ENCODE assay signal across 24 cellular contexts in genomic region chr9:15901572-15901971, GRCh38.
"Had no signal": no experiment of that assay in that cellular context is flagged by ENCODE, and none has a peak within 500 bp of the region (broad histone marks: within the 10 kb centered on the region; RNA-seq: fewer than 3 reads in every experiment).

No MANE protein-coding gene starts in this region.

- FAIRE-seq: endometrium, islet of Langerhans, keratinocyte had no signal

- DNase-seq: colonic mucosa; cortex of kidney; effector CD8-positive, alpha-beta T cell; effector memory CD8-positive, alpha-beta T cell; endodermal cell; foreskin keratinocyte; gastrocnemius medialis; glutamatergic neuron; head of caudate nucleus; heart right ventricle; hippocampal formation; left cardiac atrium; left lung; left ventricle myocardium superior; lower lobe of right lung; mesenchymal stem cell; mucosa of descending colon; naive B cell had no signal

- ATAC-seq: effector memory CD8-positive, alpha-beta T cell; foreskin keratinocyte; gastrocnemius medialis; heart right ventricle; left cardiac atrium; left lung; left ventricle myocardium superior; lower lobe of right lung; mucosa of descending colon had no signal

- H3K4me3 ChIP-seq: colonic mucosa, esophagus muscularis mucosa, gastrocnemius medialis, heart right ventricle, left lung, lower lobe of right lung, mucosa of descending colon had no signal

- H3K36me3 Mint-ChIP-seq: naive B cell had no signal

- H3K4me1 ChIP-seq: colonic mucosa, esophagus muscularis mucosa, foreskin keratinocyte, gastrocnemius medialis, heart right ventricle, left lung, lower lobe of right lung had no signal

- H3K4me3 Mint-ChIP-seq: dendritic cell treated with granulocyte-macrophage colony-stimulating factor and Interleukin-4, amounts not matched to agents 40 ng/mL and 50 ng/mL, for 4 days; effector memory CD8-positive, alpha-beta T cell; endodermal cell; mesothelial cell of epicardium; naive B cell had no signal

- H3K36me3 ChIP-seq: colonic mucosa, esophagus muscularis mucosa, gastrocnemius medialis, heart right ventricle, left lung, lower lobe of right lung had no signal

- H3K9me3 ChIP-seq: colonic mucosa, gastrocnemius medialis had no signal

- H3K27me3 ChIP-seq: colonic mucosa, esophagus muscularis mucosa, foreskin keratinocyte, gastrocnemius medialis, heart right ventricle, left lung had no signal

- H3K27ac Mint-ChIP-seq: dendritic cell treated with granulocyte-macrophage colony-stimulating factor and Interleukin-4, amounts not matched to agents 40 ng/mL and 50 ng/mL, for 4 days; effector memory CD8-positive, alpha-beta T cell; endodermal cell; mesothelial cell of epicardium; naive B cell had no signal

- H3K27ac ChIP-seq: colonic mucosa, esophagus muscularis mucosa, foreskin keratinocyte, gastrocnemius medialis, heart right ventricle, left lung, lower lobe of right lung had no signal

- H3K4me1 Mint-ChIP-seq: endodermal cell, mesothelial cell of epicardium, naive B cell had no signal
